Comparison of ENCODE assay signal across 21 cellular contexts in the genomic region with DNA sequence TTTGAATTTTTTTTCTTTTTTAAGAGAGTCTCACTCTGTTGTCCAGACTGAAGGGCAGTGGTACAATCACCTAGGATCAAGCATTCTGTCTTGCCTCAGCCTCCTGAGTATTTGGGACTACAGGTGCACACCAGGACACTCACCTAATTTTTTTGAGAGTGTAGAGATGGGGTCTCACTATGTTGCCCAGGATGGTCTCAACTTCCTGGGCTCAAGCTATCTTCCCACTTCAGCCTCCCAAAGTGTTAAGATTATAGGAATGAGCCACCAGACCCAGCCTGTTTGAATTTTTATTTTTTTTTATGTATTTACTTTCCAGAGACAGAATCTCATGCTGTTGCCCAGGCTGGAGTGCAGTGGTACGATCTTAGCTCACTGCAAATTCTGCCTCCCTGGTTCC. TPM values are rescaled to one million over a fixed set of nuclear protein-coding genes. Genes with fewer than 3 reads are reported as not detected.
DNase-seq lines count a peak whose midpoint lies in the region; ATAC-seq, FAIRE-seq and TF ChIP-seq lines count a peak whose summit lies in the region.
"Had no signal": no experiment of that assay in that cellular context is flagged by ENCODE, and none has a peak within 500 bp of the region (broad histone marks: within the 10 kb centered on the region; RNA-seq: fewer than 3 reads in every experiment).

No MANE protein-coding gene starts in this region.

- no peak overlapping the region for H3K27ac ChIP-seq in HepG2 (ENCODE audit: extremely low read length, insufficient read depth, low read length)
- H3K27ac ChIP-seq in right lobe of liver: no peak overlapping the region
- H3K27ac ChIP-seq: 22Rv1; A549; BLaER1 treated with 17β-estradiol and CSF1 and Interleukin-3, amounts not matched to agents 10 nM and 100 nM; C4-2B had no signal

- peaks cover 35% of the 10 kb centered on the region for H3K79me2 ChIP-seq in HepG2 (ENCODE audit: insufficient read depth, low read length)

- H4K20me1 ChIP-seq in HepG2 (ENCODE audit: insufficient read depth, low read length): no peaks in the 10 kb centered on the region

- no peaks in the 10 kb centered on the region for H3K9me3 Mint-ChIP-seq in dendritic cell treated with granulocyte-macrophage colony-stimulating factor and Interleukin-4, amounts not matched to agents 40 ng/mL and 50 ng/mL, for 4 days
- H3K9me3 Mint-ChIP-seq: CD4-positive, alpha-beta T cell had no signal

- in situ Hi-C loops in HepG2 (cut with HindIII; ENCODE audit: extremely low pct_ligation_motif_present, low pct_unique_long_range_greater_than_20kb): no loop called here

- H3K36me3 ChIP-seq in HepG2 (replicated peaks in 1 of 2; ENCODE audit: control insufficient read depth in 1 of 2, insufficient read depth in 2 of 2, low read length in 2 of 2) (peaks cover 9 to 28% of the 10 kb centered on the region in 2 experiments; a peak in 4 of 5 replicates), right lobe of liver (peaks cover 0 to 14% (median 0%) of the 10 kb centered on the region in 4 donors)

- FAIRE-seq in HepG2 (lab: Jason Lieb, UNC): no peak
- FAIRE-seq: A549, D721Med, G401.6, GM12891, GM19239 had no signal

- TF ChIP-seq RAD21 in HepG2 (CRISPR knock-in tag; IDR thresholded peaks at IDR 0.05): no peak

- CTCF ChIA-PET in HepG2 (lab: Yijun Ruan, JAX; ENCODE audit: low intra/inter-chr PET ratio, low total read pairs): no interaction called here

- H3K9ac ChIP-seq in HepG2 (ENCODE audit: insufficient read depth, low read depth, low read length): no peak overlapping the region
- H3K9ac ChIP-seq: BLaER1 treated with 17β-estradiol and CSF1 and Interleukin-3, amounts not matched to agents 10 nM and 100 nM had no signal

- H3K4me1 ChIP-seq in HepG2 (ENCODE audit: insufficient read depth, low read length) (peaks cover 19% of the 10 kb centered on the region), right lobe of liver (no peaks in the 10 kb centered on the region)
- H3K4me1 ChIP-seq: Caco-2 had no signal

- H3K4me3 Mint-ChIP-seq in dendritic cell treated with granulocyte-macrophage colony-stimulating factor and Interleukin-4, amounts not matched to agents 40 ng/mL and 50 ng/mL, for 4 days: no peak overlapping the region
- H3K4me3 Mint-ChIP-seq: B cell; CD4-positive, alpha-beta T cell; CD8-positive, alpha-beta T cell had no signal

- DNase-seq in HepG2 (ENCODE audit: low spot score): no peak
- no peak for DNase-seq in right lobe of liver
- DNase-seq in left ventricle myocardium superior: no peak
- DNase-seq in NCI-H524 treated with DMSO at 0.1 percent for 48 hours (lab: John Stamatoyannopoulos, UW): no peak
- DNase-seq: AML-193; Caco-2; Calu3; CD4-positive, alpha-beta T cell; CD8-positive, alpha-beta T cell; DMS79 treated with DMSO at 0.1 percent for 48 hours; GF-D8 had no signal

- H3K4me2 ChIP-seq in HepG2 (ENCODE audit: low read depth, low read length): no peak overlapping the region
- H3K4me2 ChIP-seq: A549; BLaER1 treated with 17β-estradiol and CSF1 and Interleukin-3, amounts not matched to agents 10 nM and 100 nM had no signal

- ATAC-seq in HepG2 (no peak), right lobe of liver (no peak), left ventricle myocardium superior (no peak)
- ATAC-seq: A549; CD8-positive, alpha-beta T cell had no signal

- intact Hi-C loops in HepG2 (cut with micrococcal nuclease; ENCODE audit: unreplicated experiment) (no loop called here), right lobe of liver (cut with DNase I) (no loop called here), left ventricle myocardium superior (cut with micrococcal nuclease) (no loop called here)
- intact Hi-C loops in dendritic cell treated with granulocyte-macrophage colony-stimulating factor and Interleukin-4, amounts not matched to agents 40 ng/mL and 50 ng/mL, for 4 days (cut with micrococcal nuclease): no loop called here

- no peaks in the 10 kb centered on the region for H3K9me3 ChIP-seq in HepG2 (ENCODE audit: low read length)
- H3K9me3 ChIP-seq in right lobe of liver: no peaks in the 10 kb centered on the region
- H3K9me3 ChIP-seq: A549; BLaER1 treated with 17β-estradiol and CSF1 and Interleukin-3, amounts not matched to agents 10 nM and 100 nM; Caco-2 had no signal

- no peak for TF ChIP-seq CTCF in HepG2 (CRISPR knock-in tag; IDR thresholded peaks at IDR 0.05)
- no peak for TF ChIP-seq CTCF in right lobe of liver (IDR thresholded peaks at IDR 0.05)

- H2AFZ ChIP-seq in HepG2 (ENCODE audit: low read length): no peak overlapping the region

- TF ChIP-seq EP300 in HepG2 (IDR thresholded peaks at IDR 0.05; ENCODE audit: low read depth in 2 of 2, low read length in 2 of 2) (no peak), HepG2 (CRISPR knock-in tag; IDR thresholded peaks at IDR 0.05; ENCODE audit: borderline replicate concordance) (no peak)

- H3K27me3 Mint-ChIP-seq in dendritic cell treated with granulocyte-macrophage colony-stimulating factor and Interleukin-4, amounts not matched to agents 40 ng/mL and 50 ng/mL, for 4 days: no peaks in the 10 kb centered on the region
- H3K27me3 Mint-ChIP-seq: B cell; CD4-positive, alpha-beta T cell had no signal

- H3K4me1 Mint-ChIP-seq in dendritic cell treated with granulocyte-macrophage colony-stimulating factor and Interleukin-4, amounts not matched to agents 40 ng/mL and 50 ng/mL, for 4 days (ENCODE audit: low read depth): peaks cover 28% of the 10 kb centered on the region

- peaks cover 82% of the 10 kb centered on the region for H3K36me3 Mint-ChIP-seq in dendritic cell treated with granulocyte-macrophage colony-stimulating factor and Interleukin-4, amounts not matched to agents 40 ng/mL and 50 ng/mL, for 4 days (ENCODE audit: low read depth)

- H3K27ac Mint-ChIP-seq in dendritic cell treated with granulocyte-macrophage colony-stimulating factor and Interleukin-4, amounts not matched to agents 40 ng/mL and 50 ng/mL, for 4 days: peak overlapping the region; percentile 20
- H3K27ac Mint-ChIP-seq: B cell; CD4-positive, alpha-beta T cell; CD8-positive, alpha-beta T cell had no signal

- H3K4me3 ChIP-seq in HepG2 (replicated peaks in 1 of 3; ENCODE audit: insufficient read depth in 1 of 3, low read depth in 2 of 3, low read length in 3 of 3): no peak overlapping the region
- no peak overlapping the region for H3K4me3 ChIP-seq in right lobe of liver
- H3K4me3 ChIP-seq: A549; BLaER1 treated with 17β-estradiol and CSF1 and Interleukin-3, amounts not matched to agents 10 nM and 100 nM had no signal

- H3K27me3 ChIP-seq in HepG2 (ENCODE audit: control insufficient read depth in 1 of 2, insufficient read depth in 2 of 2, low read length in 2 of 2): no peaks in the 10 kb centered on the region
- no peaks in the 10 kb centered on the region for H3K27me3 ChIP-seq in right lobe of liver
- H3K27me3 ChIP-seq: BLaER1 treated with 17β-estradiol and CSF1 and Interleukin-3, amounts not matched to agents 10 nM and 100 nM had no signal

- POLR2A ChIA-PET in HepG2 (lab: Yijun Ruan, JAX): interaction anchor here (1.0 kb wide), 1 partner anchor 150 kb away, joined by 3 read pairs; a partner anchor contains a TSS

- TF ChIP-seq POLR2A in HepG2 (IDR thresholded peaks at IDR 0.05; ENCODE audit: insufficient read depth in 1 of 2, low read depth in 2 of 2, low read length in 2 of 2) (no peak), right lobe of liver (IDR thresholded peaks at IDR 0.05) (no peak)

- WGBS in HepG2 (ENCODE audit: low lambda C conversion rate): 100% methylated on average over 1 of the region's 1 CpG
- WGBS in right lobe of liver (ENCODE audit: insufficient coverage, low coverage, low lambda C conversion rate, missing lambda C conversion rate): 88% methylated on average over 1 of the region's 1 CpG

- no TSS peak for BruUV-seq in HepG2 (replicated peaks; lab: Mats Ljungman, UMichigan)

TF ChIP-seq in HepG2, 621 proteins besides CTCF, POLR2A, EP300 and RAD21:
- TF ChIP-seq AKAP8 (CRISPR knock-in tag; IDR thresholded peaks at IDR 0.05) (0 out of 2 replicates have a peak, but pooled peaks have one; percentile 8), ZNF121 (CRISPR knock-in tag; IDR thresholded peaks at IDR 0.05) (peak; percentile 50; the same call in 1 of the 2 replicates), ZSCAN21 (CRISPR knock-in tag; IDR thresholded peaks at IDR 0.05; ENCODE audit: borderline replicate concordance) (no peak), PHF21A (CRISPR knock-in tag; IDR thresholded peaks at IDR 0.05) (0 out of 2 replicates have a peak, but pooled peaks have one; percentile 26)
TF ChIP-seq in HepG2: peak in this region for 3.

RNA-seq across cellular contexts. Expression of a gene that starts 11.3 kb away (rescaled TPM):
- 56.8 and 68.3 TPM in 2 replicates for total RNA-seq in HepG2 (2016; rRNA removed; fragmentation: Illumina TruSeq; extraction: Trizol)
- 28.7 and 35.3 TPM in 2 replicates for total RNA-seq in HepG2 (2016; cell fraction: cytosol; rRNA removed; fragmentation: Illumina TruSeq; extraction: Trizol; ENCODE audit: low read depth)
- 58.9 and 61.9 TPM in 2 replicates for total RNA-seq in HepG2 (2016; cell fraction: insoluble cytoplasmic fraction; rRNA removed; fragmentation: Illumina TruSeq; extraction: Trizol)
- total RNA-seq in HepG2 (2016; cell fraction: membrane; rRNA removed; fragmentation: Illumina TruSeq; extraction: Trizol): 19.4 and 21.0 TPM in 2 replicates
- total RNA-seq in HepG2 (2016; cell fraction: nucleus; rRNA removed; fragmentation: Illumina TruSeq; extraction: Trizol): 73.3 and 78.4 TPM in 2 replicates
- polyA plus RNA-seq in HepG2 (2011; rRNA removed): 19.6 and 20.9 TPM in 2 replicates
- 7.8 and 10.8 TPM in 2 replicates for polyA plus RNA-seq in HepG2 (2011; cell fraction: cytosol; rRNA removed)
- polyA plus RNA-seq in HepG2 (2011; cell fraction: nucleus; rRNA removed): 12.0 and 19.4 TPM in 2 replicates
- polyA plus RNA-seq in HepG2 (2012): 22.8 and 23.5 TPM in 2 replicates
- 2.0 and 3.4 TPM in 2 replicates for polyA plus RNA-seq in HepG2 (2016; cell fraction: cytosol; fragmentation: Illumina TruSeq; extraction: Trizol; ENCODE audit: low read depth)
- 65.0 and 66.5 TPM in 2 replicates for polyA plus RNA-seq in HepG2 (2016; cell fraction: insoluble cytoplasmic fraction; fragmentation: Illumina TruSeq; extraction: Trizol; ENCODE audit: low read depth)
- polyA plus RNA-seq in HepG2 (2016; cell fraction: membrane; fragmentation: Illumina TruSeq; extraction: Trizol; ENCODE audit: low read depth): 7.0 and 8.4 TPM in 2 replicates
- 98.4 and 105 TPM in 2 replicates for polyA plus RNA-seq in HepG2 (2016; cell fraction: nucleus; fragmentation: Illumina TruSeq; extraction: Trizol; ENCODE audit: insufficient read depth, low read depth)
- 6.4 and 17.7 TPM in 2 replicates for polyA minus RNA-seq in HepG2 (2011; rRNA and poly(A)+ RNA removed; ENCODE audit: low replicate concordance)
- polyA minus RNA-seq in HepG2 (2011; cell fraction: cytosol; rRNA and poly(A)+ RNA removed): 11.4 and 22.6 TPM in 2 replicates
- 38.0 and 45.3 TPM in 2 replicates for polyA minus RNA-seq in HepG2 (2011; cell fraction: nucleus; rRNA and poly(A)+ RNA removed)
- total RNA-seq in right lobe of liver: 10 to 100 TPM in 5 of 6 experiments, 1 to 10 TPM in 1; 6.6 to 19.4 (median 14.3) TPM
- total RNA-seq in left ventricle myocardium superior: 4.9 TPM
